Comparison of ENCODE assay signal across 17 cellular contexts in genomic region chr1:1757422-1758058, GRCh38. TPM values are rescaled to one million over a fixed set of nuclear protein-coding genes. Genes with fewer than 3 reads are reported as not detected.
A peak's percentile ranks its signal among the peaks of the same experiment; 100 is the strongest.
DNase-seq lines count a peak whose midpoint lies in the region; ATAC-seq, FAIRE-seq and TF ChIP-seq lines count a peak whose summit lies in the region.
"Had no signal": no experiment of that assay in that cellular context is flagged by ENCODE, and none has a peak within 500 bp of the region (broad histone marks: within the 10 kb centered on the region; RNA-seq: fewer than 3 reads in every experiment).

No MANE protein-coding gene starts in this region.

- H3K4ac ChIP-seq in H1 (replicated peaks; ENCODE audit: insufficient read length, low read depth, low read length), result no peak overlapping the region

- H2BK120ac ChIP-seq in H1 (replicated peaks; ENCODE audit: low read depth, low read length), result no peak overlapping the region

- H4K8ac ChIP-seq in H1 (ENCODE audit: extremely low read depth, insufficient read depth, low read length), result peak overlapping the region; percentile 44; the same call in 1 of the 2 replicates

- no peaks in the 10 kb centered on the region for H3K27me3 Mint-ChIP-seq in natural killer cell (ENCODE audit: low read depth in 2 of 2)
- H3K27me3 Mint-ChIP-seq in natural killer cell treated with Interleukin-12 subunit alpha and Interleukin-12 subunit beta and Interleukin-15 and Interleukin-18, amount 100 ng/mL, for 72 hours, result no peaks in the 10 kb centered on the region
- H3K27me3 Mint-ChIP-seq: activated naive CD8-positive, alpha-beta T cell had no signal

- H3K4me1 ChIP-seq in H1 (replicated peaks in 1 of 4; ENCODE audit: control insufficient read depth in 3 of 4, insufficient read depth in 4 of 4, low read length in 3 of 4) (no peaks in the 10 kb centered on the region), neutrophil (ENCODE audit: control insufficient read depth in 1 of 2, insufficient read depth in 1 of 2, low read depth in 1 of 2, low read length in 1 of 2) (peaks cover 32 to 37% of the 10 kb centered on the region in 2 experiments)

- no peak overlapping the region for H2BK20ac ChIP-seq in H1 (ENCODE audit: low read length)

- no peak overlapping the region for H2BK5ac ChIP-seq in H1 (ENCODE audit: low read depth, low read length)

- H3K79me2 ChIP-seq in H1 (ENCODE audit: control insufficient read depth in 1 of 2, insufficient read depth in 2 of 2, low read length in 2 of 2), result peaks cover 5 to 17% of the 10 kb centered on the region in 2 experiments; a peak in 2 of 4 replicates

- H3K14ac ChIP-seq in H1 (ENCODE audit: insufficient read length), result no peak overlapping the region

- intact Hi-C loops in natural killer cell (cut with micrococcal nuclease), result no loop called here

- H3K4me3 ChIP-seq in H1 (ENCODE audit: extremely low read depth in 1 of 4, insufficient read depth in 2 of 4, low read depth in 3 of 4, low read length in 4 of 4), result no peak overlapping the region
- H3K4me3 ChIP-seq in neutrophil (ENCODE audit: low read depth in 1 of 2, low read length in 1 of 2), result no peak overlapping the region
- H3K4me3 ChIP-seq: GM23248, heart left ventricle, pancreas had no signal

- peaks cover 13 to 74% (median 49%) of the 10 kb centered on the region in 4 experiments for H3K36me3 ChIP-seq in H1 (ENCODE audit: control insufficient read depth in 2 of 4, insufficient read depth in 4 of 4, low read length in 3 of 4)
- H3K36me3 ChIP-seq in neutrophil, result peaks cover 100% of the 10 kb centered on the region

- peak overlapping the region; percentile 82 for H3K27ac Mint-ChIP-seq in natural killer cell
- H3K27ac Mint-ChIP-seq in natural killer cell treated with Interleukin-12 subunit alpha and Interleukin-12 subunit beta and Interleukin-15 and Interleukin-18, amount 100 ng/mL, for 72 hours, result peak overlapping the region in 1 of 2 donors; percentile 89
- H3K27ac Mint-ChIP-seq: activated naive CD8-positive, alpha-beta T cell had no signal

- no peak overlapping the region for H3K23ac ChIP-seq in H1 (ENCODE audit: insufficient read length)

- no peak overlapping the region for H2AK5ac ChIP-seq in H1 (ENCODE audit: low read depth, low read length)

- H3K79me1 ChIP-seq in H1 (ENCODE audit: low read depth, low read length), result peaks cover 7% of the 10 kb centered on the region

- H3K4me2 ChIP-seq in H1 (ENCODE audit: insufficient read depth in 1 of 2, low read depth in 2 of 2, low read length in 2 of 2), result no peak overlapping the region

- H3K23me2 ChIP-seq in H1 (ENCODE audit: low read depth, low read length), result no peaks in the 10 kb centered on the region

- no peak for TF ChIP-seq POLR2A in H1 (IDR thresholded peaks at IDR 0.05; ENCODE audit: control extremely low read depth in 1 of 2, low read depth in 2 of 2, low read length in 2 of 2)

- H2AFZ ChIP-seq in H1 (ENCODE audit: low read length), result no peak overlapping the region
- H2AFZ ChIP-seq: GM23248 had no signal

- no peak overlapping the region for H3K56ac ChIP-seq in H1 (replicated peaks; ENCODE audit: insufficient read length, low read depth, low read length)

- POLR2A ChIA-PET in H1 (lab: Charles Lee; ENCODE audit: partially characterized antibody), result interaction anchor here (1.6 to 2.5 kb wide), 2 partner anchors 11 to 19 kb away, joined by 7 read pairs; no protein-coding TSS in a partner anchor

- WGBS in H1 (ENCODE audit: extremely low coverage in 1 of 2, insufficient coverage in 1 of 2, insufficient read length in 1 of 2, insufficient replicate concordance in 2 of 2, low coverage in 1 of 2, low lambda C conversion rate in 2 of 2, missing lambda C conversion rate in 1 of 2), 2 experiments, result 90% methylated on average over 24 of the region's 25 CpGs; no CpG with 5 or more reads in 1 of the 2 experiments

- no peaks in the 10 kb centered on the region for H3K36me3 Mint-ChIP-seq in natural killer cell
- H3K36me3 Mint-ChIP-seq in natural killer cell treated with Interleukin-12 subunit alpha and Interleukin-12 subunit beta and Interleukin-15 and Interleukin-18, amount 100 ng/mL, for 72 hours, result no peaks in the 10 kb centered on the region
- H3K36me3 Mint-ChIP-seq: activated naive CD8-positive, alpha-beta T cell had no signal

- ATAC-seq in natural killer cell, result no peak
- ATAC-seq in natural killer cell treated with Interleukin-12 subunit alpha and Interleukin-12 subunit beta and Interleukin-15 and Interleukin-18, amount 100 ng/mL, for 72 hours, result no peak
- no peak for ATAC-seq in GM18868 (IDR thresholded peaks at IDR 0.05; ENCODE audit: unreplicated experiment)
- no peak for ATAC-seq in HG02759 (IDR thresholded peaks at IDR 0.05; ENCODE audit: unreplicated experiment)
- ATAC-seq in HG03039 (IDR thresholded peaks at IDR 0.05; ENCODE audit: unreplicated experiment), result no peak
- ATAC-seq: heart left ventricle, pancreas had no signal

- H4K5ac ChIP-seq in H1 (ENCODE audit: insufficient read length, low read depth, low read length), result no peak overlapping the region

- H2BK12ac ChIP-seq in H1 (ENCODE audit: low read depth, low read length), result no peak overlapping the region

- no peak for TF ChIP-seq RAD21 in H1 (IDR thresholded peaks at IDR 0.05 in 1 of 2, conservative IDR thresholded peaks at IDR 0.05 in 1 of 2; ENCODE audit: low read depth in 2 of 2, low read length in 2 of 2)

- no peaks in the 10 kb centered on the region for H3K9me3 ChIP-seq in H1 (ENCODE audit: insufficient read depth in 2 of 2, low read depth in 1 of 2, low read length in 1 of 2)
- peaks cover 7% of the 10 kb centered on the region for H3K9me3 ChIP-seq in neutrophil
- H3K9me3 ChIP-seq: heart left ventricle, pancreas had no signal

- H3K27me3 ChIP-seq in H1 (replicated peaks in 1 of 4; ENCODE audit: control insufficient read depth in 3 of 4, extremely low read depth in 1 of 4, insufficient read depth in 3 of 4, low read length in 3 of 4) (no peaks in the 10 kb centered on the region), neutrophil (no peaks in the 10 kb centered on the region)
- H3K27me3 ChIP-seq: heart left ventricle, pancreas had no signal

- H3K4me3 Mint-ChIP-seq in natural killer cell, result peak overlapping the region; percentile 17
- no peak overlapping the region for H3K4me3 Mint-ChIP-seq in natural killer cell treated with Interleukin-12 subunit alpha and Interleukin-12 subunit beta and Interleukin-15 and Interleukin-18, amount 100 ng/mL, for 72 hours
- H3K4me3 Mint-ChIP-seq: activated naive CD8-positive, alpha-beta T cell had no signal

- no peak overlapping the region for H4K91ac ChIP-seq in H1 (replicated peaks; ENCODE audit: insufficient read length, low read length)

- peaks cover 21 to 28% of the 10 kb centered on the region in 2 donors for H3K4me1 Mint-ChIP-seq in natural killer cell
- H3K4me1 Mint-ChIP-seq in natural killer cell treated with Interleukin-12 subunit alpha and Interleukin-12 subunit beta and Interleukin-15 and Interleukin-18, amount 100 ng/mL, for 72 hours (ENCODE audit: low read depth in 2 of 2), result peaks cover 15 to 25% of the 10 kb centered on the region in 2 donors

- no peak overlapping the region for H3K9ac ChIP-seq in H1 (replicated peaks in 1 of 4; ENCODE audit: extremely low read depth in 1 of 4, low read depth in 3 of 4, low read length in 3 of 4)
- H3K9ac ChIP-seq: GM23248 had no signal

- no peak for FAIRE-seq in H1 (lab: Jason Lieb, UNC)
- FAIRE-seq: islet of Langerhans, pancreas, urothelium cell line had no signal

- H3K27ac ChIP-seq in H1 (ENCODE audit: low read depth, low read length) (no peak overlapping the region), neutrophil (peak overlapping the region; percentile 82)
- H3K27ac ChIP-seq: GM23248 had no signal

- H4K20me1 ChIP-seq in H1 (replicated peaks in 1 of 2; ENCODE audit: control insufficient read depth in 1 of 2, insufficient read depth in 2 of 2, low read length in 2 of 2), result peaks cover 19 to 31% of the 10 kb centered on the region in 2 experiments

- no peak for TF ChIP-seq EP300 in H1 (IDR thresholded peaks at IDR 0.05; ENCODE audit: borderline replicate concordance in 1 of 2, low read depth in 2 of 2, low read length in 2 of 2)

- H3K18ac ChIP-seq in H1 (ENCODE audit: extremely low read depth, low read length), result no peak overlapping the region

- CTCF ChIA-PET in H1 (lab: Charles Lee; ENCODE audit: partially characterized antibody), result interaction anchor here (1.0 kb wide), 1 partner anchor 42 kb away, joined by 3 read pairs; no protein-coding TSS in a partner anchor

- no peaks in the 10 kb centered on the region for H3K9me3 Mint-ChIP-seq in natural killer cell
- H3K9me3 Mint-ChIP-seq in natural killer cell treated with Interleukin-12 subunit alpha and Interleukin-12 subunit beta and Interleukin-15 and Interleukin-18, amount 100 ng/mL, for 72 hours, result no peaks in the 10 kb centered on the region

- no peak for DNase-seq in natural killer cell
- no peak for DNase-seq in natural killer cell treated with Interleukin-12 subunit alpha and Interleukin-12 subunit beta and Interleukin-15 and Interleukin-18, amount 100 ng/mL, for 72 hours (ENCODE audit: low spot score)
- no peak for DNase-seq in H1 (ENCODE audit: low read depth in 1 of 2, low spot score in 2 of 2)
- DNase-seq in NCI-H526 treated with DMSO at 0.1 percent for 48 hours (lab: John Stamatoyannopoulos, UW), result no peak
- DNase-seq: activated CD4-positive, alpha-beta T cell treated with anti-CD3 and anti-CD28 coated beads, Interleukin-2, amount 50 U/mL, for 1 hour; GM23248; NCI-H1436 treated with DMSO at 0.1 percent for 48 hours; stimulated activated naive CD4-positive, alpha-beta T cell treated with Interleukin-2 at 50 U/mL for 16 hours had no signal

- no peak overlapping the region for H2BK15ac ChIP-seq in H1 (ENCODE audit: low read length)

- no peak for TF ChIP-seq CTCF in natural killer cell (IDR thresholded peaks at IDR 0.05)
- no peak for TF ChIP-seq CTCF in H1 (IDR thresholded peaks at IDR 0.05; ENCODE audit: control extremely low read depth in 1 of 3, insufficient read depth in 1 of 3, low read depth in 1 of 3, low read length in 3 of 3)
- TF ChIP-seq CTCF in neutrophil (IDR thresholded peaks at IDR 0.05), result no peak

RNA-seq across cellular contexts. Expression of gene NADK, which starts 20.7 kb away (rescaled TPM):
- total RNA-seq in natural killer cell, result 100 to 1,000 TPM in 2 of 3 donors, 10 to 100 TPM in 1; 97.7 to 117 (median 112) TPM
- 100 to 1,000 TPM in 1 of 2 donors, 10 to 100 TPM in 1; 89.1 to 145 TPM for total RNA-seq in natural killer cell treated with Interleukin-12 subunit alpha and Interleukin-12 subunit beta and Interleukin-15 and Interleukin-18, amount 100 ng/mL, for 72 hours
- 80.1 and 89.7 TPM in 2 replicates for total RNA-seq in H1 (2021; fragmentation: NEBNext Ultra II Directional; extraction: Animal tissue kit (Norgen Biotek cat#: 25700))
- 78.0 and 105 TPM in 2 replicates for polyA plus RNA-seq in H1 (2011; rRNA removed)
- 93.5 TPM for polyA plus RNA-seq in H1 (2011; cell fraction: cytosol; rRNA removed)
- 230 TPM for polyA plus RNA-seq in H1 (2011; cell fraction: nucleus; rRNA removed)
- 68.6 to 97.3 TPM (median 83.2 TPM) in 4 replicates for polyA plus RNA-seq in H1 (2012, experiment 1 of 2)
- polyA plus RNA-seq in H1 (2012, experiment 2 of 2), result 59.0 TPM
- polyA plus RNA-seq in H1 (2013, experiment 1 of 2), result 44.9 TPM
- polyA plus RNA-seq in H1 (2013, experiment 2 of 2), result 41.0 TPM
- 37.6 and 56.0 TPM in 2 replicates for polyA minus RNA-seq in H1 (2011; rRNA and poly(A)+ RNA removed)
- 57.0 TPM for polyA minus RNA-seq in H1 (2011; cell fraction: cytosol; rRNA and poly(A)+ RNA removed)
- 65.2 TPM for polyA minus RNA-seq in H1 (2011; cell fraction: nucleus; rRNA and poly(A)+ RNA removed)

RNA-seq across cellular contexts. Expression of gene CDK11A, which starts 33.4 kb away (rescaled TPM):
- 100 to 1,000 TPM; 191 to 242 (median 216) TPM for total RNA-seq in natural killer cell
- total RNA-seq in natural killer cell treated with Interleukin-12 subunit alpha and Interleukin-12 subunit beta and Interleukin-15 and Interleukin-18, amount 100 ng/mL, for 72 hours, result 100 to 1,000 TPM in 1 of 2 donors, 10 to 100 TPM in 1; 75.9 to 129 TPM
- 45.6 and 45.7 TPM in 2 replicates for total RNA-seq in H1 (2021; fragmentation: NEBNext Ultra II Directional; extraction: Animal tissue kit (Norgen Biotek cat#: 25700))
- polyA plus RNA-seq in H1 (2011; rRNA removed), result 15.0 and 38.8 TPM in 2 replicates
- polyA plus RNA-seq in H1 (2011; cell fraction: cytosol; rRNA removed), result 15.5 TPM
- 150 TPM for polyA plus RNA-seq in H1 (2011; cell fraction: nucleus; rRNA removed)
- 40.9 to 51.5 TPM (median 46.7 TPM) in 4 replicates for polyA plus RNA-seq in H1 (2012, experiment 1 of 2)
- polyA plus RNA-seq in H1 (2012, experiment 2 of 2), result 15.0 TPM
- polyA plus RNA-seq in H1 (2013, experiment 1 of 2), result 33.1 TPM
- polyA plus RNA-seq in H1 (2013, experiment 2 of 2), result 28.8 TPM
- polyA minus RNA-seq in H1 (2011; rRNA and poly(A)+ RNA removed), result 5.0 and 9.8 TPM in 2 replicates
- 72.5 TPM for polyA minus RNA-seq in H1 (2011; cell fraction: cytosol; rRNA and poly(A)+ RNA removed)
- 26.2 TPM for polyA minus RNA-seq in H1 (2011; cell fraction: nucleus; rRNA and poly(A)+ RNA removed)
